Comparison of ENCODE assay signal across 7 cellular contexts in the genomic region with DNA sequence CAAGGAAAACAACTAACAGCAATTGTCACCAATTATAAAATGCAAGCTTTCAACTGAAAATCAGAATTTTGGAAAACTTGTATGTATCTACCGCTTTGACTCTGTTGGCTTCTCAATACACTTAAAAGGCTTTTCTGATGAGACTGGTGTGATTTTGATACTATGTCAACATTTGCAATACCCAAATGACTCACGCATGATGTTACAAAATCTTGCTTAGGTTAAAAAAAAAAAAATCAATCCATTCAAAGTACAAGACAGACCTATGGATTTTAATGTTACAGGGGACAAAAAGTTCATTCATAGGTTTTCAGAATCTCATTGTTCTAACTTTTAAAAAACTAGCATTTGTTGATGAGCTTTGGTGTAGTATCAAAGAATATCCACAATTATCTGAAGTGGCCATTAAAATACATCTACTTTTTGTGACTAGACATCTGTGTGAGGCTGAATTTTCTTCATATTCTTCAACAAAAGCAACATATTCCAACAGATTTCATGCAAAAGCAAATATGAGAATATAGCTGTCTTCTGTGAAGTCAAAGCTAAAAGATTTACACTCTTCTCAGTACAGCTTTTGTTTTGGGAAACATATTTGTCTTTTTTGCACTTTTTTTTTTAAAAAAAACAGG. TPM values are rescaled to one million over a fixed set of nuclear protein-coding genes. Genes with fewer than 3 reads are reported as not detected.
DNase-seq lines count a peak whose midpoint lies in the region; ATAC-seq, FAIRE-seq and TF ChIP-seq lines count a peak whose summit lies in the region.

No MANE protein-coding gene starts in this region.

- WGBS in mammary epithelial cell (ENCODE audit: low coverage, missing lambda C conversion rate): 40% methylated on average over 2 of the region's 2 CpGs
- 84 to 90% methylated on average over 2 of the region's 2 CpGs for WGBS in tibial nerve, 2 donors

- H3K27ac ChIP-seq in mammary epithelial cell (ENCODE audit: insufficient read depth, low read depth, low read length) (peak overlapping the region; percentile 61), tibial nerve (no peak overlapping the region)

- peaks cover 5% of the 10 kb centered on the region for H4K20me1 ChIP-seq in mammary epithelial cell (ENCODE audit: insufficient read depth, low read length)

- H2AFZ ChIP-seq in mammary epithelial cell (ENCODE audit: low read depth, low read length): no peak overlapping the region

- dilution Hi-C loops in mammary epithelial cell (cut with HindIII; ENCODE audit: low sequenced_read_pairs): no loop called here

- no peak for DNase-seq in GM18507 (ENCODE audit: extremely low spot score, insufficient read length, low read depth)
- peak; percentile 85 for DNase-seq in MV-4-11 (lab: John Stamatoyannopoulos, UW)
- DNase-seq in mammary epithelial cell: peak; percentile 76
- no peak for DNase-seq in HuH-7 (ENCODE audit: low spot score)
- DNase-seq in tibial nerve (ENCODE audit: low spot score in 2 of 2): no peak

- in situ Hi-C loops in mammary epithelial cell (cut with MboI; ENCODE audit: low sequenced_read_pairs in 2 of 2): no loop called here

- TF ChIP-seq EP300 in tibial nerve (IDR thresholded peaks at IDR 0.05): no peak

- no peak overlapping the region for H3K9ac ChIP-seq in mammary epithelial cell (ENCODE audit: insufficient read depth, low read length)
- no peak overlapping the region for H3K9ac ChIP-seq in skeletal muscle satellite cell (ENCODE audit: low read depth, low read length)

- H3K36me3 ChIP-seq in mammary epithelial cell (ENCODE audit: insufficient read depth, low read length) (peaks cover 5% of the 10 kb centered on the region), skeletal muscle satellite cell (ENCODE audit: insufficient read depth, low read length) (no peaks in the 10 kb centered on the region), tibial nerve (no peaks in the 10 kb centered on the region)

- CTCF ChIA-PET in mammary epithelial cell (lab: Charles Lee; ENCODE audit: low non-redundant PET): no interaction called here

- TF ChIP-seq POLR2A in tibial nerve (IDR thresholded peaks at IDR 0.05): no peak

- intact Hi-C loops in mammary epithelial cell (cut with micrococcal nuclease): loop anchor here (2.0 kb wide), 1 partner anchor 14 kb away; no protein-coding TSS in a partner anchor

- peaks cover 24% of the 10 kb centered on the region for H3K4me1 ChIP-seq in mammary epithelial cell (ENCODE audit: insufficient read depth, low read length)
- peaks cover 24% of the 10 kb centered on the region for H3K4me1 ChIP-seq in skeletal muscle satellite cell (ENCODE audit: control insufficient read depth, insufficient read depth, low read length)
- peaks cover 0 to 43% (median 20%) of the 10 kb centered on the region in 4 donors for H3K4me1 ChIP-seq in tibial nerve

- H3K4me2 ChIP-seq in mammary epithelial cell (ENCODE audit: insufficient read depth, low read depth, low read length) (peak overlapping the region; percentile 49), skeletal muscle satellite cell (ENCODE audit: low read length) (peak overlapping the region; percentile 3)

- peaks cover 94% of the 10 kb centered on the region for H3K79me2 ChIP-seq in mammary epithelial cell (ENCODE audit: insufficient read depth, low read length)

- FAIRE-seq in GM18507 (lab: Jason Lieb, UNC): peak; percentile 67

- peak overlapping the region in 1 of 3 experiments; percentile 20 for H3K4me3 ChIP-seq in mammary epithelial cell (replicated peaks in 1 of 3; ENCODE audit: insufficient read depth in 1 of 3, low read depth in 2 of 3, low read length in 3 of 3)
- H3K4me3 ChIP-seq in skeletal muscle satellite cell (ENCODE audit: low read length): no peak overlapping the region
- no peak overlapping the region for H3K4me3 ChIP-seq in tibial nerve

- BruUV-seq in mammary epithelial cell (replicated peaks; lab: Mats Ljungman, UMichigan): no TSS peak

- TF ChIP-seq CTCF in mammary epithelial cell (conservative IDR thresholded peaks at IDR 0.05 in 1 of 2, IDR thresholded peaks at IDR 0.05 in 1 of 2; ENCODE audit: extremely low read depth in 1 of 2, insufficient read depth in 1 of 2, low read depth in 1 of 2, low read length in 2 of 2) (no peak), tibial nerve (IDR thresholded peaks at IDR 0.05) (no peak)

- ATAC-seq in GM21737 (IDR thresholded peaks at IDR 0.05; ENCODE audit: unreplicated experiment): no peak

- H3K9me3 ChIP-seq in mammary epithelial cell (replicated peaks; ENCODE audit: insufficient read depth, low read length) (no peaks in the 10 kb centered on the region), skeletal muscle satellite cell (replicated peaks; ENCODE audit: low read length) (no peaks in the 10 kb centered on the region), tibial nerve (no peaks in the 10 kb centered on the region)

- H3K27me3 ChIP-seq in mammary epithelial cell (ENCODE audit: insufficient read depth, low read length) (no peaks in the 10 kb centered on the region), skeletal muscle satellite cell (ENCODE audit: control insufficient read depth, insufficient read depth, low read length) (no peaks in the 10 kb centered on the region), tibial nerve (no peaks in the 10 kb centered on the region)

RNA-seq across cellular contexts. Expression of a gene that starts 10.7 kb away (rescaled TPM):
- total RNA-seq in mammary epithelial cell (10 to 100 TPM; 48.0 to 66.3 TPM), tibial nerve (100 to 1,000 TPM in 2 of 4 donors, 10 to 100 TPM in 2; 54.6 to 118 (median 98.6) TPM)
- polyA plus RNA-seq in mammary epithelial cell: 32.6 TPM
- polyA minus RNA-seq in mammary epithelial cell: 51.3 TPM
- total RNA-seq in skeletal muscle satellite cell (2012; rRNA removed): 27.4 and 30.1 TPM in 2 replicates

RNA-seq across cellular contexts. Expression of a gene that starts 52.8 kb away (rescaled TPM):
- total RNA-seq in mammary epithelial cell: 10 to 100 TPM in 1 of 2 donors, 1 to 10 TPM in 1; 5.0 to 12.4 TPM
- 5.2 TPM for polyA plus RNA-seq in mammary epithelial cell
- polyA minus RNA-seq in mammary epithelial cell: 0.98 TPM
- total RNA-seq in skeletal muscle satellite cell (2012; rRNA removed): 3.5 and 5.1 TPM in 2 replicates
- 10 to 100 TPM; 10.2 to 27.1 (median 15.5) TPM for total RNA-seq in tibial nerve

Comparison
In these comparisons a context has a peak if more than half of its experiments do, and no peak if none do; other contexts are left out.
1. DNase-seq: peak in MV-4-11 (single experiment) and mammary epithelial cell (single experiment); none in GM18507 (single experiment), HuH-7 (single experiment) and tibial nerve (0 of 2).